In genomic region chr1:153977250-153978240, GRCh38 we compare ENCODE assay signal across 8 cellular contexts. TPM values are rescaled to one million over a fixed set of nuclear protein-coding genes. Genes with fewer than 3 reads are reported as not detected.
DNase-seq lines count a peak whose midpoint lies in the region; ATAC-seq and TF ChIP-seq lines count a peak whose summit lies in the region.

TSS of gene JTB (minus strand) at chr1:153977674. CDS start at chr1:153977252, 422 bp downstream.

- TF ChIP-seq EP300 in upper lobe of left lung (IDR thresholded peaks at IDR 0.05), result no peak

- peak; percentile 51 for DNase-seq in GF-D8 (lab: John Stamatoyannopoulos, UW)
- peak; percentile 17 for DNase-seq in NCI-H1436 treated with DMSO at 0.1 percent for 48 hours (lab: John Stamatoyannopoulos, UW)
- DNase-seq in T-helper 1 cell, result peak; percentile 69 to 84 (median 78)
- DNase-seq in adipocyte (ENCODE audit: low read depth), result peak; percentile 95
- peak; percentile 97 for DNase-seq in cardiac septum (ENCODE audit: low spot score)
- peak; percentile 86 for DNase-seq in pons (ENCODE audit: low spot score)
- DNase-seq in upper lobe of left lung, result peak; percentile 92 to 97

- peak within 1 kb of the TSS; percentile 100 for H3K9ac ChIP-seq in adipocyte (ENCODE audit: low read length)

- peaks cover 17% of the 10 kb centered on the region for H3K4me1 ChIP-seq in adipocyte (ENCODE audit: control insufficient read depth, insufficient read depth, low read length)
- H3K4me1 ChIP-seq in upper lobe of left lung, result peaks cover 14 to 22% (median 18%) of the 10 kb centered on the region in 4 donors

- H3K36me3 ChIP-seq in adipocyte (ENCODE audit: control insufficient read depth, insufficient read depth, low read length, severe bottlenecking), result peaks cover 63% of the 10 kb centered on the region
- peaks cover 3 to 54% (median 27%) of the 10 kb centered on the region in 4 donors for H3K36me3 ChIP-seq in upper lobe of left lung

- TF ChIP-seq POLR2A in upper lobe of left lung (IDR thresholded peaks at IDR 0.05), result peak; percentile 70 to 98 (median 88)

- intact Hi-C loops in cardiac septum (cut with DNase I), result loop anchor here (1.0 to 5.0 kb wide), 3 partner anchors 10 to 305 kb away; partner anchors contain the start of genes CREB3L4, CRTC2 and ILF2

- H3K4me3 ChIP-seq in adipocyte (ENCODE audit: low read length) (peak within 1 kb of the TSS; percentile 100), upper lobe of left lung (peak within 1 kb of the TSS; percentile 63 to 93 (median 72))

- H3K9me3 ChIP-seq in adipocyte (ENCODE audit: control insufficient read depth, low read length) (no peaks in the 10 kb centered on the region), upper lobe of left lung (no peaks in the 10 kb centered on the region)

- ATAC-seq in HG02610 (IDR thresholded peaks at IDR 0.05; ENCODE audit: unreplicated experiment) (peak; percentile 79), upper lobe of left lung (ENCODE audit: low FRiP score in 2 of 2) (peak; percentile 94 to 98)

- TF ChIP-seq CTCF in upper lobe of left lung (IDR thresholded peaks at IDR 0.05), result peak in 3 of 6 experiments; percentile 8 to 17 (median 15)

- peak within 1 kb of the TSS; percentile 86 to 96 (median 93) for H3K27ac ChIP-seq in upper lobe of left lung

- WGBS in upper lobe of left lung, 2 donors, result 1% methylated on average over 9 to 50 of the region's 75 CpGs

- H3K27me3 ChIP-seq in adipocyte (replicated peaks; ENCODE audit: control insufficient read depth, insufficient read depth, low read length) (no peaks in the 10 kb centered on the region), upper lobe of left lung (no peaks in the 10 kb centered on the region)

RNA-seq across cellular contexts. Expression of gene JTB, which starts in this region (rescaled TPM):
- 61.7 TPM for total RNA-seq in cardiac septum
- 100 to 1,000 TPM; 123 to 285 (median 157) TPM for total RNA-seq in upper lobe of left lung

Comparison
In these comparisons a context has a peak if more than half of its experiments do, and no peak if none do; other contexts are left out.
1. Peak in every context shown above with its lines: DNase-seq, ATAC-seq, H3K4me3 ChIP-seq and H3K27ac ChIP-seq.
2. DNase-seq: peak in every context shown above with its lines; median percentile 97 in cardiac septum; 95 in adipocyte; 94 in upper lobe of left lung; 86 in pons; 78 in T-helper 1 cell; 51 in GF-D8; 17 in NCI-H1436 treated with DMSO at 0.1 percent for 48 hours.